Comparison of ENCODE assay signal across 33 cellular contexts in the genomic region with DNA sequence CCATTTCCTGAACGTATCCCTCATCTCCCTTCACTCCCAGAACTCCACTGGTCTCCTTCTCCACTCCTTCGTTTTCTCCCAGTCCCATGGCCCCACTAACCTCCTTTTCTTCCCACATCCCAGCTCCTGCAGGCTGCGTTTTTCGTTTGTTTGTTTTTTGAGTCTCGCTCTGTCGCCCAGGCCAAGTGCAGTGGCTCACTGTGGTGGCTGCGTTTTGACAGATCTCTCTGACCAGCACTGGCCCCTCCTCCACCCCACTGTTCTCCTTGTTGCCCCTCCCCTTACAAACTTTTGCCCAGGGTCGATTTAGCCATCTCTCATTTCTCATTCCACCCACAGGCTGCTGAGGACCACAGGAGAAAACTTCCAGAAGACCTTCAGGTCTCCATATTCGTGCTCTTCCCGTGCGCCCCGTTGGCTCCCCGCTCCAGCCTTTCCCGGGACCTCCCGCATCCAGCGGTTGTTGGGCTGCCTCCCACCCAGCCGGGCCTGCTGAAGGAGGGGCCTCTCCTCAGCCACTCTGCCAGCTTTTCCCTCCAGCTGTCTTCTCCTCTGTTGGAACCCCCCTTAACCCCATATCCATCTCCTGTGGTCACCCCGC. TPM values are rescaled to one million over a fixed set of nuclear protein-coding genes. Genes with fewer than 3 reads are reported as not detected.
"Had no signal": no experiment of that assay in that cellular context is flagged by ENCODE, and none has a peak within 500 bp of the region (broad histone marks: within the 10 kb centered on the region; RNA-seq: fewer than 3 reads in every experiment).

No MANE protein-coding gene starts in this region.

- ATAC-seq: activated naive CD4-positive, alpha-beta T cell treated with anti-CD3 and anti-CD28 coated beads, Interleukin-2, amount 50 U/mL, for 72 hours; activated T-cell treated with anti-CD3 and anti-CD28 coated beads, Interleukin-2, amount 50 U/mL, for 72 hours; gastroesophageal sphincter; T-helper 17 cell had no signal

- DNase-seq: activated CD4-positive, alpha-beta memory T cell treated with anti-CD3 and anti-CD28 coated beads, Interleukin-2, amount 10 ng/mL, durations not matched to agents 7 days and 5 days; activated CD4-positive, alpha-beta T cell treated with anti-CD3 and anti-CD28 coated beads for 1 hour; activated CD4-positive, alpha-beta T cell treated with anti-CD3 and anti-CD28 coated beads for 4 hours; activated CD4-positive, alpha-beta T cell treated with anti-CD3 and anti-CD28 coated beads, Interleukin-2, amount 10 ng/mL, durations not matched to agents 7 days and 5 days; activated CD4-positive, alpha-beta T cell treated with anti-CD3 and anti-CD28 coated beads, Interleukin-2, amount 50 U/mL, for 4 hours; activated CD8-positive, alpha-beta memory T cell treated with anti-CD3 and anti-CD28 coated beads, Interleukin-2, amount 50 U/mL, for 48 hours; activated gamma-delta T cell; activated naive CD4-positive, alpha-beta T cell; activated naive CD4-positive, alpha-beta T cell treated with anti-CD3 and anti-CD28 coated beads, Interleukin-2, amount 10 ng/mL, durations not matched to agents 7 days and 5 days; activated naive CD8-positive, alpha-beta T cell treated with anti-CD3 and anti-CD28 coated beads, Interleukin-2, amount 10 ng/mL, durations not matched to agents 7 days and 5 days; activated T-cell treated with anti-CD3 and anti-CD28 coated beads for 4 hours; activated T-cell treated with anti-CD3 and anti-CD28 coated beads, Interleukin-2, amount 50 U/mL, for 24 hours; activated T-cell treated with anti-CD3 and anti-CD28 coated beads, Interleukin-2, amount 50 U/mL, for 72 hours; brain microvascular endothelial cell; dorsolateral prefrontal cortex; effector memory CD4-positive, alpha-beta T cell; endodermal cell; esophagus squamous epithelium; foreskin melanocyte; T-helper 1 cell; T-helper 17 cell; T1000 had no signal

- H3K36me3 Mint-ChIP-seq: activated naive CD4-positive, alpha-beta T cell treated with anti-CD3 and anti-CD28 coated beads, Interleukin-2, amount 10 ng/mL, durations not matched to agents 7 days and 5 days; activated naive CD4-positive, alpha-beta T cell treated with anti-CD3 and anti-CD28 coated beads, Interleukin-2, amount 50 U/mL, for 72 hours; activated naive CD8-positive, alpha-beta T cell treated with anti-CD3 and anti-CD28 coated beads, Interleukin-2, amount 10 ng/mL, durations not matched to agents 7 days and 5 days had no signal

- H3K9me3 Mint-ChIP-seq: activated CD4-positive, alpha-beta T cell treated with anti-CD3 and anti-CD28 coated beads, Interleukin-2, amount 10 ng/mL, durations not matched to agents 7 days and 5 days; activated naive CD4-positive, alpha-beta T cell treated with anti-CD3 and anti-CD28 coated beads, Interleukin-2, amount 10 ng/mL, durations not matched to agents 7 days and 5 days; activated naive CD4-positive, alpha-beta T cell treated with anti-CD3 and anti-CD28 coated beads, Interleukin-2, amount 50 U/mL, for 72 hours; activated naive CD8-positive, alpha-beta T cell treated with anti-CD3 and anti-CD28 coated beads, Interleukin-2, amount 10 ng/mL, durations not matched to agents 7 days and 5 days; activated T-cell treated with anti-CD3 and anti-CD28 coated beads, Interleukin-2, amount 50 U/mL, for 24 hours; activated T-cell treated with anti-CD3 and anti-CD28 coated beads, Interleukin-2, amount 50 U/mL, for 72 hours; central memory CD8-positive, alpha-beta T cell; dendritic cell treated with granulocyte-macrophage colony-stimulating factor and Interleukin-4, amounts not matched to agents 40 ng/mL and 50 ng/mL, for 4 days; endodermal cell; T-helper 2 cell treated with Interferon-gamma antibody and Interleukin-4, amounts not matched to agents 5 μg/mL and 100 μg/mL, for 36 hours had no signal

- H3K4me3 Mint-ChIP-seq: activated CD4-positive, alpha-beta memory T cell treated with anti-CD3 and anti-CD28 coated beads, Interleukin-2, amount 10 ng/mL, durations not matched to agents 7 days and 5 days; activated CD4-positive, alpha-beta T cell treated with anti-CD3 and anti-CD28 coated beads, Interleukin-2, amount 10 ng/mL, durations not matched to agents 7 days and 5 days; activated naive CD4-positive, alpha-beta T cell treated with anti-CD3 and anti-CD28 coated beads, Interleukin-2, amount 10 ng/mL, durations not matched to agents 7 days and 5 days; activated naive CD8-positive, alpha-beta T cell treated with anti-CD3 and anti-CD28 coated beads, Interleukin-2, amount 10 ng/mL, durations not matched to agents 7 days and 5 days; activated T-cell treated with anti-CD3 and anti-CD28 coated beads, Interleukin-2, amount 50 U/mL, for 24 hours; activated T-cell treated with anti-CD3 and anti-CD28 coated beads, Interleukin-2, amount 50 U/mL, for 72 hours; central memory CD8-positive, alpha-beta T cell; dendritic cell treated with granulocyte-macrophage colony-stimulating factor and Interleukin-4, amounts not matched to agents 40 ng/mL and 50 ng/mL, for 4 days; endodermal cell; T-helper 17 cell; T-helper 2 cell treated with Interferon-gamma antibody and Interleukin-4, amounts not matched to agents 5 μg/mL and 100 μg/mL, for 36 hours had no signal

- H3K4me1 Mint-ChIP-seq: activated CD4-positive, alpha-beta memory T cell treated with anti-CD3 and anti-CD28 coated beads, Interleukin-2, amount 10 ng/mL, durations not matched to agents 7 days and 5 days; activated CD4-positive, alpha-beta T cell treated with anti-CD3 and anti-CD28 coated beads, Interleukin-2, amount 10 ng/mL, durations not matched to agents 7 days and 5 days; activated naive CD4-positive, alpha-beta T cell treated with anti-CD3 and anti-CD28 coated beads, Interleukin-2, amount 10 ng/mL, durations not matched to agents 7 days and 5 days; activated naive CD8-positive, alpha-beta T cell treated with anti-CD3 and anti-CD28 coated beads, Interleukin-2, amount 10 ng/mL, durations not matched to agents 7 days and 5 days; central memory CD8-positive, alpha-beta T cell; endodermal cell; T-helper 17 cell had no signal

- H3K27ac Mint-ChIP-seq: activated CD4-positive, alpha-beta memory T cell treated with anti-CD3 and anti-CD28 coated beads, Interleukin-2, amount 10 ng/mL, durations not matched to agents 7 days and 5 days; activated CD4-positive, alpha-beta T cell treated with anti-CD3 and anti-CD28 coated beads, Interleukin-2, amount 10 ng/mL, durations not matched to agents 7 days and 5 days; activated naive CD4-positive, alpha-beta T cell treated with anti-CD3 and anti-CD28 coated beads, Interleukin-2, amount 10 ng/mL, durations not matched to agents 7 days and 5 days; activated naive CD8-positive, alpha-beta T cell treated with anti-CD3 and anti-CD28 coated beads, Interleukin-2, amount 10 ng/mL, durations not matched to agents 7 days and 5 days; activated T-cell treated with anti-CD3 and anti-CD28 coated beads, Interleukin-2, amount 50 U/mL, for 24 hours; activated T-cell treated with anti-CD3 and anti-CD28 coated beads, Interleukin-2, amount 50 U/mL, for 72 hours; dendritic cell treated with granulocyte-macrophage colony-stimulating factor and Interleukin-4, amounts not matched to agents 40 ng/mL and 50 ng/mL, for 4 days; endodermal cell; T-helper 17 cell; T-helper 2 cell treated with Interferon-gamma antibody and Interleukin-4, amounts not matched to agents 5 μg/mL and 100 μg/mL, for 36 hours had no signal

RNA-seq across cellular contexts. Expression of gene GJB6, which starts 40.6 kb away (rescaled TPM):
- total RNA-seq: astrocyte, cardiac septum, endodermal cell, epithelial cell of proximal tubule, fibroblast of lung, fibroblast of villous mesenchyme, glomerular endothelial cell had no signal
